In genomic region chr21:20265704-20266368, GRCh38 we compare ENCODE assay signal across 1 cellular context.
TF ChIP-seq lines count a peak whose summit lies in the region.

No MANE protein-coding gene starts in this region.

TF ChIP-seq in K562, 482 proteins besides CTCF, POLR2A, EP300 and RAD21 (continued from another document):
- TF ChIP-seq, protein P1, sequence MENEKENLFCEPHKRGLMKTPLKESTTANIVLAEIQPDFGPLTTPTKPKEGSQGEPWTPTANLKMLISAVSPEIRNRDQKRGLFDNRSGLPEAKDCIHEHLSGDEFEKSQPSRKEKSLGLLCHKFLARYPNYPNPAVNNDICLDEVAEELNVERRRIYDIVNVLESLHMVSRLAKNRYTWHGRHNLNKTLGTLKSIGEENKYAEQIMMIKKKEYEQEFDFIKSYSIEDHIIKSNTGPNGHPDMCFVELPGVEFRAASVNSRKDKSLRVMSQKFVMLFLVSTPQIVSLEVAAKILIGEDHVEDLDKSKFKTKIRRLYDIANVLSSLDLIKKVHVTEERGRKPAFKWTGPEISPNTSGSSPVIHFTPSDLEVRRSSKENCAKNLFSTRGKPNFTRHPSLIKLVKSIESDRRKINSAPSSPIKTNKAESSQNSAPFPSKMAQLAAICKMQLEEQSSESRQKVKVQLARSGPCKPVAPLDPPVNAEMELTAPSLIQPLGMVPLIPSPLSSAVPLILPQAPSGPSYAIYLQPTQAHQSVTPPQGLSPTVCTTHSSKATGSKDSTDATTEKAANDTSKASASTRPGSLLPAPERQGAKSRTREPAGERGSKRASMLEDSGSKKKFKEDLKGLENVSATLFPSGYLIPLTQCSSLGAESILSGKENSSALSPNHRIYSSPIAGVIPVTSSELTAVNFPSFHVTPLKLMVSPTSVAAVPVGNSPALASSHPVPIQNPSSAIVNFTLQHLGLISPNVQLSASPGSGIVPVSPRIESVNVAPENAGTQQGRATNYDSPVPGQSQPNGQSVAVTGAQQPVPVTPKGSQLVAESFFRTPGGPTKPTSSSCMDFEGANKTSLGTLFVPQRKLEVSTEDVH (IDR thresholded peaks at IDR 0.05; ENCODE audit: low read depth, partially characterized antibody), result no peak
- TF ChIP-seq ETV5 (CRISPR knock-in tag; IDR thresholded peaks at IDR 0.05; ENCODE audit: low read depth) (no peak), GATAD2A (IDR thresholded peaks at IDR 0.05) (no peak), MAFF (IDR thresholded peaks at IDR 0.05; ENCODE audit: low read length) (peak; percentile 64; the same call in 1 of the 2 replicates), POLR2AphosphoS5 (IDR thresholded peaks at IDR 0.05; ENCODE audit: control insufficient read depth, insufficient read depth, low read depth, low read length) (no peak), C11orf30 (IDR thresholded peaks at IDR 0.05; ENCODE audit: low read depth) (peak; percentile 81), SUPT5H (IDR thresholded peaks at IDR 0.05) (no peak)
- TF ChIP-seq, protein P2, sequence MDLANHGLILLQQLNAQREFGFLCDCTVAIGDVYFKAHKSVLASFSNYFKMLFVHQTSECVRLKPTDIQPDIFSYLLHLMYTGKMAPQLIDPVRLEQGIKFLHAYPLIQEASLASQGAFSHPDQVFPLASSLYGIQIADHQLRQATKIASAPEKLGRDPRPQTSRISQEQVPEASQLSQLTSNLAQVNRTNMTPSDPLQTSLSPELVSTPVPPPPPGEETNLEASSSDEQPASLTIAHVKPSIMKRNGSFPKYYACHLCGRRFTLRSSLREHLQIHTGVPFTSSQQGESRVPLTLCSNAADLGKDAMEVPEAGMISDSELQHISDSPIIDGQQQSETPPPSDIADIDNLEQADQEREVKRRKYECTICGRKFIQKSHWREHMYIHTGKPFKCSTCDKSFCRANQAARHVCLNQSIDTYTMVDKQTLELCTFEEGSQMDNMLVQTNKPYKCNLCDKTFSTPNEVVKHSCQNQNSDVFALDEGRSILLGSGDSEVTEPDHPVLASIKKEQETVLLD (IDR thresholded peaks at IDR 0.05), result no peak
TF ChIP-seq in K562: peak in this region for 7.
